ENCODE assay signal across 1 cellular context in the genomic region with DNA sequence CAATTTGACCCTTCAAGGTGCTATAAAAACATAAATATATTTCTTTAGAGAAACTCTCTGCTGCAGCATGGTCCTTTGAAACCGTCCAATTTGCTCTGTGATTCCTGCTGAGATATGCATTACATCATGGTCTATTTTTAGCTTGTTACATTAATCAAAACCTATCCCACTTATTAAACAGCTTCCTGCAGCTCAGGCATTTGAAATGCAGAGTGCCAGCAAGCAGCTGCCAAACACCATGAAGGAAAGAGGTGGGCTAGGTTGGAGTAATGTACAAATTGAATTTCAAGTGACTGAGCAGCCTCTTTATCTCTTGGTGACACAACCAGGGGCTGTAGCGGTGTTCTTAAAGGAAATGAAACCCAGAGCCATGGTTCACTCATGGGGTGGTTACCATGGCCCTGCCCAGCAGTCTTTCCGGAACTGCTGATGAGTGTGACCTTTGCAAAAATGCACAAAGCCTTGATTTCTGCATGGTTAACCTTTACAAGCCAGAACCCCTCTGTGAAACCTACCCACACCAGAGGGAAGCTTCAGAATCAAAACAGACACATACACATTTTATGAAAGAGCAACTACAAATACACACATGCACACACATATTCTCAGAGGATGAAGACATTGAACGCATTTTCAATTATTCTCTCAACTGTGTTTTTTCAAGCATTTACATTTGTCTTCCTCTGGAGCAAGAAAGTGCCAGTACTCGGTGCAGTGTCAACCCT.
TF ChIP-seq lines count a peak whose summit lies in the region.

No MANE protein-coding gene starts in this region.

TF ChIP-seq in K562, 482 proteins besides CTCF, POLR2A, EP300 and RAD21 (continued from another document):
- TF ChIP-seq MEF2A (IDR thresholded peaks at IDR 0.05; ENCODE audit: control insufficient read depth, low read depth, low read length), result peak; percentile 80
- TF ChIP-seq, protein P1, sequence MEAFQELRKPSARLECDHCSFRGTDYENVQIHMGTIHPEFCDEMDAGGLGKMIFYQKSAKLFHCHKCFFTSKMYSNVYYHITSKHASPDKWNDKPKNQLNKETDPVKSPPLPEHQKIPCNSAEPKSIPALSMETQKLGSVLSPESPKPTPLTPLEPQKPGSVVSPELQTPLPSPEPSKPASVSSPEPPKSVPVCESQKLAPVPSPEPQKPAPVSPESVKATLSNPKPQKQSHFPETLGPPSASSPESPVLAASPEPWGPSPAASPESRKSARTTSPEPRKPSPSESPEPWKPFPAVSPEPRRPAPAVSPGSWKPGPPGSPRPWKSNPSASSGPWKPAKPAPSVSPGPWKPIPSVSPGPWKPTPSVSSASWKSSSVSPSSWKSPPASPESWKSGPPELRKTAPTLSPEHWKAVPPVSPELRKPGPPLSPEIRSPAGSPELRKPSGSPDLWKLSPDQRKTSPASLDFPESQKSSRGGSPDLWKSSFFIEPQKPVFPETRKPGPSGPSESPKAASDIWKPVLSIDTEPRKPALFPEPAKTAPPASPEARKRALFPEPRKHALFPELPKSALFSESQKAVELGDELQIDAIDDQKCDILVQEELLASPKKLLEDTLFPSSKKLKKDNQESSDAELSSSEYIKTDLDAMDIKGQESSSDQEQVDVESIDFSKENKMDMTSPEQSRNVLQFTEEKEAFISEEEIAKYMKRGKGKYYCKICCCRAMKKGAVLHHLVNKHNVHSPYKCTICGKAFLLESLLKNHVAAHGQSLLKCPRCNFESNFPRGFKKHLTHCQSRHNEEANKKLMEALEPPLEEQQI (IDR thresholded peaks at IDR 0.05), result no peak
- no peak for TF ChIP-seq NONO (IDR thresholded peaks at IDR 0.05; ENCODE audit: low read depth in 2 of 2, low read length in 1 of 2)
- TF ChIP-seq, protein P2, sequence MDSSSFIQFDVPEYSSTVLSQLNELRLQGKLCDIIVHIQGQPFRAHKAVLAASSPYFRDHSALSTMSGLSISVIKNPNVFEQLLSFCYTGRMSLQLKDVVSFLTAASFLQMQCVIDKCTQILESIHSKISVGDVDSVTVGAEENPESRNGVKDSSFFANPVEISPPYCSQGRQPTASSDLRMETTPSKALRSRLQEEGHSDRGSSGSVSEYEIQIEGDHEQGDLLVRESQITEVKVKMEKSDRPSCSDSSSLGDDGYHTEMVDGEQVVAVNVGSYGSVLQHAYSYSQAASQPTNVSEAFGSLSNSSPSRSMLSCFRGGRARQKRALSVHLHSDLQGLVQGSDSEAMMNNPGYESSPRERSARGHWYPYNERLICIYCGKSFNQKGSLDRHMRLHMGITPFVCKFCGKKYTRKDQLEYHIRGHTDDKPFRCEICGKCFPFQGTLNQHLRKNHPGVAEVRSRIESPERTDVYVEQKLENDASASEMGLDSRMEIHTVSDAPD (CRISPR knock-in tag; IDR thresholded peaks at IDR 0.05), result no peak
- TF ChIP-seq EWSR1 (IDR thresholded peaks at IDR 0.05; ENCODE audit: borderline replicate concordance, low read depth, partially characterized antibody), result no peak
- peak; percentile 7 for TF ChIP-seq MEIS2 (IDR thresholded peaks at IDR 0.05; ENCODE audit: partially characterized antibody)
- TF ChIP-seq PCBP1 (IDR thresholded peaks at IDR 0.05; ENCODE audit: low read depth, low read length, poor library complexity, severe bottlenecking), result no peak
- TF ChIP-seq, protein P3, sequence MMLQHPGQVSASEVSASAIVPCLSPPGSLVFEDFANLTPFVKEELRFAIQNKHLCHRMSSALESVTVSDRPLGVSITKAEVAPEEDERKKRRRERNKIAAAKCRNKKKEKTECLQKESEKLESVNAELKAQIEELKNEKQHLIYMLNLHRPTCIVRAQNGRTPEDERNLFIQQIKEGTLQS (IDR thresholded peaks at IDR 0.05), result 0 out of 2 replicates have a peak, but pooled peaks have one; percentile 33
- TF ChIP-seq, protein P3 (CRISPR knock-in tag; conservative IDR thresholded peaks at IDR 0.05), result no peak
- TF ChIP-seq ZNF780A (CRISPR knock-in tag; IDR thresholded peaks at IDR 0.05), result no peak
- TF ChIP-seq SMARCE1 (IDR thresholded peaks at IDR 0.05), result no peak
- peak; percentile 81; the same call in 1 of the 2 replicates for TF ChIP-seq MEF2D (tag; conservative IDR thresholded peaks at IDR 0.05; ENCODE audit: low read depth)
- TF ChIP-seq LCOR (CRISPR knock-in tag; IDR thresholded peaks at IDR 0.05), result no peak
TF ChIP-seq in K562: peak in this region for 6.
